Comparison of ENCODE assay signal across 9 cellular contexts in genomic region chr2:236512902-236513433, GRCh38. TPM values are rescaled to one million over a fixed set of nuclear protein-coding genes. Genes with fewer than 3 reads are reported as not detected.
DNase-seq lines count a peak whose midpoint lies in the region; ATAC-seq, FAIRE-seq and TF ChIP-seq lines count a peak whose summit lies in the region.
"Had no signal": no experiment of that assay in that cellular context is flagged by ENCODE, and none has a peak within 500 bp of the region (broad histone marks: within the 10 kb centered on the region; RNA-seq: fewer than 3 reads in every experiment).

No MANE protein-coding gene starts in this region.

- H3K27ac ChIP-seq in Karpas-422 (ENCODE audit: low read length) (no peak overlapping the region), HepG2 (ENCODE audit: extremely low read length, insufficient read depth, low read length) (no peak overlapping the region)

- H3K4me2 ChIP-seq in Karpas-422 (ENCODE audit: low read depth, low read length, poor library complexity, severe bottlenecking) (no peak overlapping the region), HepG2 (ENCODE audit: low read depth, low read length) (no peak overlapping the region)

- ATAC-seq in GM21390 (IDR thresholded peaks at IDR 0.05; ENCODE audit: unreplicated experiment) (peak; percentile 86), WTC11 (peak; percentile 99), HepG2 (peak; percentile 99)

- H3K27ac Mint-ChIP-seq in Calu3 (ENCODE audit: unreplicated experiment) (no peak overlapping the region), WTC11 (no peak overlapping the region)
- H3K27ac Mint-ChIP-seq: activated naive CD4-positive, alpha-beta T cell treated with anti-CD3 and anti-CD28 coated beads, Interleukin-2, amount 50 U/mL, for 24 hours had no signal

- intact Hi-C loops in Calu3 (cut with micrococcal nuclease; ENCODE audit: unreplicated experiment), result loop anchor here (1.0 to 2.0 kb wide), 3 partner anchors 56 to 548 kb away; partner anchors contain the start of gene ACKR3
- intact Hi-C loops in HepG2 (cut with micrococcal nuclease; ENCODE audit: unreplicated experiment), result loop anchor here (1.0 to 5.0 kb wide), 4 partner anchors 54 to 559 kb away; partner anchors contain the start of gene ACKR3

- TF ChIP-seq EP300 in HepG2 (IDR thresholded peaks at IDR 0.05; ENCODE audit: low read depth in 2 of 2, low read length in 2 of 2) (no peak), HepG2 (CRISPR knock-in tag; IDR thresholded peaks at IDR 0.05; ENCODE audit: borderline replicate concordance) (no peak)

- no peaks in the 10 kb centered on the region for H4K20me1 ChIP-seq in Karpas-422 (ENCODE audit: insufficient read depth, low read depth, low read length)
- no peaks in the 10 kb centered on the region for H4K20me1 ChIP-seq in HepG2 (ENCODE audit: insufficient read depth, low read length)

- H3K4me1 ChIP-seq in Karpas-422 (ENCODE audit: low read length) (no peaks in the 10 kb centered on the region), HepG2 (ENCODE audit: insufficient read depth, low read length) (no peaks in the 10 kb centered on the region)

- no peaks in the 10 kb centered on the region for H3K36me3 ChIP-seq in Karpas-422 (ENCODE audit: insufficient read depth, low read length)
- no peaks in the 10 kb centered on the region for H3K36me3 ChIP-seq in bronchial epithelial cell (ENCODE audit: control insufficient read depth, insufficient read depth, low read length)
- no peaks in the 10 kb centered on the region for H3K36me3 ChIP-seq in HepG2 (replicated peaks in 1 of 2; ENCODE audit: control insufficient read depth in 1 of 2, insufficient read depth in 2 of 2, low read length in 2 of 2)

- H3K9ac ChIP-seq in Karpas-422 (ENCODE audit: low read length) (no peak overlapping the region), HepG2 (ENCODE audit: insufficient read depth, low read depth, low read length) (no peak overlapping the region)

- no peak for TF ChIP-seq POLR2A in HepG2 (IDR thresholded peaks at IDR 0.05; ENCODE audit: insufficient read depth in 1 of 2, low read depth in 2 of 2, low read length in 2 of 2)

- H3K9me3 Mint-ChIP-seq in Calu3 (ENCODE audit: low read depth, unreplicated experiment), result no peaks in the 10 kb centered on the region
- H3K9me3 Mint-ChIP-seq in WTC11, result no peaks in the 10 kb centered on the region
- H3K9me3 Mint-ChIP-seq: activated naive CD4-positive, alpha-beta T cell treated with anti-CD3 and anti-CD28 coated beads, Interleukin-2, amount 50 U/mL, for 24 hours had no signal

- no peak for FAIRE-seq in bronchial epithelial cell (lab: Jason Lieb, UNC)
- peak; percentile 82 for FAIRE-seq in HepG2 (lab: Jason Lieb, UNC)

- DNase-seq in Calu3 (peak; percentile 68), Karpas-422 (peak; percentile 70), WTC11 (ENCODE audit: low spot score) (peak; percentile 74), bronchial epithelial cell (ENCODE audit: low read depth) (peak; percentile 53), HepG2 (ENCODE audit: low spot score) (peak; percentile 23), foreskin melanocyte (no peak)
- peak; percentile 21 for DNase-seq in stimulated activated CD8-positive, alpha-beta memory T cell treated with anti-CD3 and anti-CD28 coated beads, Interleukin-12 subunit alpha, Interleukin-12 subunit beta, amount 100 ng/mL, for 24 hours (ENCODE audit: extremely low read depth)

- in situ Hi-C loops in HepG2 (cut with HindIII; ENCODE audit: extremely low pct_ligation_motif_present, low pct_unique_long_range_greater_than_20kb), result loop anchor here (5.0 to 10.0 kb wide), 2 partner anchors 512 to 559 kb away; no protein-coding TSS in a partner anchor

- no peaks in the 10 kb centered on the region for H3K79me2 ChIP-seq in Karpas-422 (ENCODE audit: low read length)
- no peaks in the 10 kb centered on the region for H3K79me2 ChIP-seq in HepG2 (ENCODE audit: insufficient read depth, low read length)

- no peaks in the 10 kb centered on the region for H3K9me2 ChIP-seq in Karpas-422 (replicated peaks; ENCODE audit: insufficient read depth, low read length)

- H3K4me1 Mint-ChIP-seq in Calu3 (ENCODE audit: low read depth, unreplicated experiment), result no peaks in the 10 kb centered on the region
- H3K4me1 Mint-ChIP-seq in WTC11, result peaks cover 11% of the 10 kb centered on the region

- TF ChIP-seq RAD21 in HepG2 (CRISPR knock-in tag; IDR thresholded peaks at IDR 0.05), result peak; percentile 78

- TF ChIP-seq CTCF in Calu3 (IDR thresholded peaks at IDR 0.05; ENCODE audit: unreplicated experiment) (peak; percentile 86), WTC11 (IDR thresholded peaks at IDR 0.05) (peak; percentile 76), bronchial epithelial cell (IDR thresholded peaks at IDR 0.05; ENCODE audit: insufficient read depth, low read length, severe bottlenecking) (peak; percentile 95), HepG2 (CRISPR knock-in tag; IDR thresholded peaks at IDR 0.05) (peak; percentile 90)

- peaks cover 14% of the 10 kb centered on the region for H3K27me3 Mint-ChIP-seq in Calu3 (ENCODE audit: unreplicated experiment)
- H3K27me3 Mint-ChIP-seq in WTC11 (ENCODE audit: low read depth), result peaks cover 8% of the 10 kb centered on the region

- no peaks in the 10 kb centered on the region for H3K27me3 ChIP-seq in Karpas-422 (ENCODE audit: low read length)
- no peaks in the 10 kb centered on the region for H3K27me3 ChIP-seq in bronchial epithelial cell (ENCODE audit: control insufficient read depth, insufficient read depth, low read length)
- peaks cover 0 to 8% of the 10 kb centered on the region in 2 experiments; a peak in 2 of 5 replicates for H3K27me3 ChIP-seq in HepG2 (ENCODE audit: control insufficient read depth in 1 of 2, insufficient read depth in 2 of 2, low read length in 2 of 2)

- no peaks in the 10 kb centered on the region for H3K36me3 Mint-ChIP-seq in Calu3 (ENCODE audit: insufficient read depth, unreplicated experiment)
- H3K36me3 Mint-ChIP-seq in WTC11, result no peaks in the 10 kb centered on the region
- H3K36me3 Mint-ChIP-seq: activated naive CD4-positive, alpha-beta T cell treated with anti-CD3 and anti-CD28 coated beads, Interleukin-2, amount 50 U/mL, for 24 hours had no signal

- no peak overlapping the region for H3K4me3 Mint-ChIP-seq in Calu3 (ENCODE audit: low read depth, unreplicated experiment)
- no peak overlapping the region for H3K4me3 Mint-ChIP-seq in WTC11
- H3K4me3 Mint-ChIP-seq: activated naive CD4-positive, alpha-beta T cell treated with anti-CD3 and anti-CD28 coated beads, Interleukin-2, amount 50 U/mL, for 24 hours had no signal

- H3K4me3 ChIP-seq in Karpas-422 (ENCODE audit: low read length), result no peak overlapping the region
- H3K4me3 ChIP-seq in bronchial epithelial cell (ENCODE audit: low read depth, low read length), result no peak overlapping the region
- H3K4me3 ChIP-seq in HepG2 (replicated peaks in 1 of 3; ENCODE audit: insufficient read depth in 1 of 3, low read depth in 2 of 3, low read length in 3 of 3), result no peak overlapping the region

- CTCF ChIA-PET in Calu3 (lab: Charles Lee) (interaction anchor here (0.6 to 4.0 kb wide), 10 partner anchors 11 to 548 kb away, joined by 3 to 40 read pairs (median 6); partner anchors contain the start of gene ACKR3), WTC11 (lab: Charles Lee) (interaction anchor here (0.6 to 2.2 kb wide), 42 partner anchors 10 to 1466 kb away, joined by 3 to 32 read pairs (median 4); partner anchors contain the start of gene ACKR3), HepG2 (lab: Yijun Ruan, JAX; ENCODE audit: low intra/inter-chr PET ratio, low total read pairs) (interaction anchor here (0.8 to 2.7 kb wide), 4 partner anchors 512 to 560 kb away, joined by 4 to 31 read pairs (median 18); no protein-coding TSS in a partner anchor)

- no peak overlapping the region for H2AFZ ChIP-seq in Karpas-422 (ENCODE audit: low read length)
- no peak overlapping the region for H2AFZ ChIP-seq in HepG2 (ENCODE audit: low read length)

- 18% methylated on average over 7 of the region's 7 CpGs for WGBS in HepG2 (ENCODE audit: low lambda C conversion rate)

- no TSS peak for BruUV-seq in Calu3 (replicated peaks; lab: Mats Ljungman, UMichigan)
- no TSS peak for BruUV-seq in HepG2 (replicated peaks; lab: Mats Ljungman, UMichigan)

- no peaks in the 10 kb centered on the region for H3K9me3 ChIP-seq in Karpas-422 (ENCODE audit: low read length)
- H3K9me3 ChIP-seq in HepG2 (ENCODE audit: low read length), result no peaks in the 10 kb centered on the region

- POLR2A ChIA-PET in WTC11 (lab: Charles Lee), result no interaction called here
- POLR2A ChIA-PET in HepG2 (lab: Yijun Ruan, JAX), result no interaction called here

TF ChIP-seq in WTC11, 78 proteins besides CTCF, POLR2A, EP300 and RAD21 (continues in another document):
- TF ChIP-seq ETV6 (CRISPR knock-in tag; IDR thresholded peaks at IDR 0.05), result 0 out of 2 replicates have a peak, but pooled peaks have one; percentile 35

TF ChIP-seq in HepG2, 621 proteins besides CTCF, POLR2A, EP300 and RAD21 (continues in another document):
- TF ChIP-seq PHF8 (CRISPR knock-in tag; IDR thresholded peaks at IDR 0.05) (no peak), SMC3 (IDR thresholded peaks at IDR 0.05; ENCODE audit: low read length) (peak; percentile 94)

RNA-seq across cellular contexts. Expression of gene ACKR3, which starts 56.7 kb away (rescaled TPM):
- total RNA-seq in Calu3 (2022), result 8.8 and 9.5 TPM in 2 replicates
- total RNA-seq in Karpas-422 (2014; rRNA removed; shearing (Covaris generic); ENCODE audit: low replicate concordance), result 0.40 TPM in 1 of 2 replicates, not detected in the other
- 0.94 to 1.4 TPM (median 1.3 TPM) in 3 replicates for total RNA-seq in WTC11 (2021)
- total RNA-seq in bronchial epithelial cell, result 17.9 and 22.0 TPM in 2 replicates
- total RNA-seq in HepG2 (2016; rRNA removed; fragmentation: Illumina TruSeq; extraction: Trizol), result not detected in 2 replicates
- not detected in 2 replicates for total RNA-seq in HepG2 (2016; cell fraction: cytosol; rRNA removed; fragmentation: Illumina TruSeq; extraction: Trizol; ENCODE audit: low read depth)
- total RNA-seq in HepG2 (2016; cell fraction: insoluble cytoplasmic fraction; rRNA removed; fragmentation: Illumina TruSeq; extraction: Trizol), result not detected in 2 replicates
- not detected in 2 replicates for total RNA-seq in HepG2 (2016; cell fraction: membrane; rRNA removed; fragmentation: Illumina TruSeq; extraction: Trizol)
- not detected in 2 replicates for total RNA-seq in HepG2 (2016; cell fraction: nucleus; rRNA removed; fragmentation: Illumina TruSeq; extraction: Trizol)
- 0.04 TPM in 1 of 2 replicates, not detected in the other for polyA plus RNA-seq in HepG2 (2011; rRNA removed)
- polyA plus RNA-seq in HepG2 (2011; cell fraction: cytosol; rRNA removed), result 0.03 TPM in 1 of 2 replicates, not detected in the other
- polyA plus RNA-seq in HepG2 (2011; cell fraction: nucleus; rRNA removed), result 0.23 TPM in 1 of 2 replicates, not detected in the other
- not detected in 2 replicates for polyA plus RNA-seq in HepG2 (2012)
- not detected in 2 replicates for polyA plus RNA-seq in HepG2 (2016; cell fraction: cytosol; fragmentation: Illumina TruSeq; extraction: Trizol; ENCODE audit: low read depth)
- not detected in 2 replicates for polyA plus RNA-seq in HepG2 (2016; cell fraction: insoluble cytoplasmic fraction; fragmentation: Illumina TruSeq; extraction: Trizol; ENCODE audit: low read depth)
- not detected in 2 replicates for polyA plus RNA-seq in HepG2 (2016; cell fraction: membrane; fragmentation: Illumina TruSeq; extraction: Trizol; ENCODE audit: low read depth)
- not detected in 2 replicates for polyA plus RNA-seq in HepG2 (2016; cell fraction: nucleus; fragmentation: Illumina TruSeq; extraction: Trizol; ENCODE audit: insufficient read depth, low read depth)
- polyA minus RNA-seq in HepG2 (2011; rRNA and poly(A)+ RNA removed; ENCODE audit: low replicate concordance), result 9.1 TPM in 1 of 2 replicates, not detected in the other
- not detected in 2 replicates for polyA minus RNA-seq in HepG2 (2011; cell fraction: cytosol; rRNA and poly(A)+ RNA removed)
- not detected in 2 replicates for polyA minus RNA-seq in HepG2 (2011; cell fraction: nucleus; rRNA and poly(A)+ RNA removed)
